1 cellular context compared by ENCODE assay signal in the genomic region with DNA sequence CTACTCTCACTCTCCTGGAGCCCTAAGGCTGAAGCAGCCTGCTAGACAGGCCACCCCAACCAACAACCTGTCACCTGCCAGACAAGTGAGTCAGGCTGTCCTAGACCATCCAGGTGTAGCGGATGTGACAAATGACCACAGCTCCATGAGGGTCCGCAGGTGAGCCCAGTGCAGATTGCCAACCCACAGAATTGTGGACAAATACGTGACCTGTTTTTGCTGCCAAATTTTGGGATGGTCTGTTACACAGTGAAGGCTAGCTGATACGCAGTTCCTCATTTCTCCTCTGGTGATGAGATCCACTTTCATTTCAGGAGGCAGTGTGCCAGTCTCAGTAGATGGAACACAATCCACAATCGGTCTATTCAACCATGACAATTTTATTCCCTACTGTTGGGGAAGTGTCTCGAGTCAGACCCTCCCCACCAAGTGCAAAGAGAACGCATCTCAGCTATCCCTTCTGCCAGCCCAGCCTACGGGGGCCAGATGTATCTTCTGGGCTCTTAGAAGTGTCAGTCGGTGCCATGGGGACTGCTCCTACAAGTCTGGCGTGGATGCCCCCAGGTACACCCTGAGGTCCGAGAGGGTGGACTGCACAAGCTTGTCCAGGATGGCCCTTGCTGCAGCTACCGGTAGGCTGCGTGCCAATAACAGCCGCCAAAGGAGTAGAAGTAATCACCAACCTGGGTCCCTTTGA.
TF ChIP-seq lines count a peak whose summit lies in the region.

No MANE protein-coding gene starts in this region.

TF ChIP-seq in GM12878, 131 proteins besides CTCF, POLR2A, EP300 and RAD21:
- TF ChIP-seq RUNX3 (IDR thresholded peaks at IDR 0.05; ENCODE audit: low read length) (no peak), SPI1 (IDR thresholded peaks at IDR 0.05; ENCODE audit: borderline replicate concordance, insufficient read depth, low read depth, low read length) (peak; percentile 70), NBN (IDR thresholded peaks at IDR 0.05) (no peak), CBX3 (IDR thresholded peaks at IDR 0.05; ENCODE audit: borderline replicate concordance, low read depth) (no peak), CHD2 (IDR thresholded peaks at IDR 0.05; ENCODE audit: borderline replicate concordance, low read depth, low read length) (no peak)
- TF ChIP-seq, protein P1, sequence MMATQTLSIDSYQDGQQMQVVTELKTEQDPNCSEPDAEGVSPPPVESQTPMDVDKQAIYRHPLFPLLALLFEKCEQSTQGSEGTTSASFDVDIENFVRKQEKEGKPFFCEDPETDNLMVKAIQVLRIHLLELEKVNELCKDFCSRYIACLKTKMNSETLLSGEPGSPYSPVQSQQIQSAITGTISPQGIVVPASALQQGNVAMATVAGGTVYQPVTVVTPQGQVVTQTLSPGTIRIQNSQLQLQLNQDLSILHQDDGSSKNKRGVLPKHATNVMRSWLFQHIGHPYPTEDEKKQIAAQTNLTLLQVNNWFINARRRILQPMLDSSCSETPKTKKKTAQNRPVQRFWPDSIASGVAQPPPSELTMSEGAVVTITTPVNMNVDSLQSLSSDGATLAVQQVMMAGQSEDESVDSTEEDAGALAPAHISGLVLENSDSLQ (IDR thresholded peaks at IDR 0.05), result no peak
TF ChIP-seq in GM12878: peak in this region for 1.
